ENCODE assay signal across 17 cellular contexts in genomic region chr3:98734737-98735136, GRCh38. TPM values are rescaled to one million over a fixed set of nuclear protein-coding genes. Genes with fewer than 3 reads are reported as not detected.
DNase-seq lines count a peak whose midpoint lies in the region; ATAC-seq, FAIRE-seq and TF ChIP-seq lines count a peak whose summit lies in the region.
"Had no signal": no experiment of that assay in that cellular context is flagged by ENCODE, and none has a peak within 500 bp of the region (broad histone marks: within the 10 kb centered on the region; RNA-seq: fewer than 3 reads in every experiment).

No MANE protein-coding gene starts in this region.

- H3K27me3 ChIP-seq in left ventricle myocardium inferior (ENCODE audit: low read depth) (no peaks in the 10 kb centered on the region), GM12878 (replicated peaks in 1 of 2; ENCODE audit: control insufficient read depth in 2 of 2, insufficient read depth in 2 of 2, low read length in 1 of 2) (no peaks in the 10 kb centered on the region), lower lobe of right lung (ENCODE audit: low read depth) (no peaks in the 10 kb centered on the region), upper lobe of right lung (no peaks in the 10 kb centered on the region), stomach (peaks cover 0 to 30% (median 5%) of the 10 kb centered on the region in 3 donors)
- H3K27me3 ChIP-seq: ascending aorta had no signal

- WGBS in GM12878 (ENCODE audit: insufficient coverage, insufficient replicate concordance, low lambda C conversion rate, missing lambda C conversion rate): 35% methylated on average over 4 of the region's 4 CpGs
- 40 to 79% (median 64%) methylated on average over 4 of the region's 4 CpGs for WGBS in stomach, 5 donors

- ATAC-seq in left cardiac atrium (no peak), GM12878 (no peak), lower lobe of right lung (no peak), upper lobe of right lung (no peak), HG03097 (IDR thresholded peaks at IDR 0.05; ENCODE audit: low FRiP score, unreplicated experiment) (no peak)
- ATAC-seq: sciatic nerve had no signal

- peaks cover 38% of the 10 kb centered on the region for H3K79me2 ChIP-seq in GM12878 (ENCODE audit: control insufficient read depth, insufficient read depth, low read length)

- TF ChIP-seq RAD21 in GM12878 (IDR thresholded peaks at IDR 0.05; ENCODE audit: insufficient read depth, low read depth, low read length): no peak

- H3K4me3 ChIP-seq in left ventricle myocardium inferior: peak overlapping the region; percentile 85
- H3K4me3 ChIP-seq in GM12878: peak overlapping the region; percentile 41
- peak overlapping the region; percentile 85 for H3K4me3 ChIP-seq in lower lobe of right lung
- H3K4me3 ChIP-seq in upper lobe of right lung: peak overlapping the region; percentile 78
- peak overlapping the region in 2 of 4 donors; percentile 64 to 90 for H3K4me3 ChIP-seq in stomach

- no peaks in the 10 kb centered on the region for H3K36me3 ChIP-seq in left ventricle myocardium inferior
- no peaks in the 10 kb centered on the region for H3K36me3 ChIP-seq in GM12878 (ENCODE audit: control insufficient read depth in 2 of 2, insufficient read depth in 2 of 2, low read length in 1 of 2)
- H3K36me3 ChIP-seq in lower lobe of right lung: no peaks in the 10 kb centered on the region
- no peaks in the 10 kb centered on the region for H3K36me3 ChIP-seq in upper lobe of right lung
- H3K36me3 ChIP-seq in stomach: no peaks in the 10 kb centered on the region
- H3K36me3 ChIP-seq: ascending aorta had no signal

- no TSS peak for BruUV-seq in GM12878 (replicated peaks; lab: Mats Ljungman, UMichigan)

- no peak for TF ChIP-seq POLR2A in GM12878 (IDR thresholded peaks at IDR 0.05; ENCODE audit: low read depth, low read length)
- no peak for TF ChIP-seq POLR2A in stomach (IDR thresholded peaks at IDR 0.05)

- intact Hi-C loops in left ventricle myocardium inferior (cut with micrococcal nuclease) (no loop called here), left cardiac atrium (cut with DNase I) (loop anchor here in 1 of 2 donors (10.0 kb wide), 1 partner anchor 50 kb away; no protein-coding TSS in a partner anchor), GM12878 (cut with micrococcal nuclease; ENCODE audit: unreplicated experiment) (loop anchor here (5.0 kb wide), 2 partner anchors 38 to 202 kb away; partner anchors contain the start of gene GPR15), lower lobe of right lung (cut with DNase I) (no loop called here), upper lobe of right lung (cut with DNase I) (no loop called here), stomach (cut with DNase I; ENCODE audit: low total_unique reads) (no loop called here)

- no peak overlapping the region for H2AFZ ChIP-seq in GM12878 (ENCODE audit: control insufficient read depth, low read depth, low read length)

- peak overlapping the region; percentile 73 for H3K4me2 ChIP-seq in GM12878 (ENCODE audit: control insufficient read depth, insufficient read depth)

- FAIRE-seq in GM12878 (lab: Jason Lieb, UNC): no peak

- in situ Hi-C loops in GM12878 (cut with MboI): no loop called here

- H4K20me1 ChIP-seq in GM12878 (ENCODE audit: control insufficient read depth, insufficient read depth): no peaks in the 10 kb centered on the region

- H3K4me1 ChIP-seq in left ventricle myocardium inferior: peaks cover 74% of the 10 kb centered on the region
- H3K4me1 ChIP-seq in GM12878 (ENCODE audit: control insufficient read depth, insufficient read depth, low read length): no peaks in the 10 kb centered on the region
- H3K4me1 ChIP-seq in lower lobe of right lung: peaks cover 16% of the 10 kb centered on the region
- peaks cover 9% of the 10 kb centered on the region for H3K4me1 ChIP-seq in upper lobe of right lung
- peaks cover 10 to 51% (median 34%) of the 10 kb centered on the region in 4 donors for H3K4me1 ChIP-seq in stomach

- DNase-seq in left ventricle myocardium inferior: no peak
- DNase-seq in left cardiac atrium: no peak
- DNase-seq in GM12878 (ENCODE audit: low read depth, low spot score): no peak
- no peak for DNase-seq in lower lobe of right lung
- no peak for DNase-seq in upper lobe of right lung
- DNase-seq in stomach: no peak
- DNase-seq in NCI-H510A (lab: John Stamatoyannopoulos, UW): no peak
- DNase-seq: activated CD4-positive, alpha-beta memory T cell treated with anti-CD3 and anti-CD28 coated beads for 36 hours; effector memory CD4-positive, alpha-beta T cell; islet precursor cell; Kasumi-1; naive B cell; NCI-H1930; SIG-M5 had no signal

- RAD21 ChIA-PET in GM12878 (lab: Charles Lee; ENCODE audit: unreplicated experiment): interaction anchor here (0.6 to 7.4 kb wide), 10 partner anchors 10 to 169 kb away, joined by 3 to 48 read pairs (median 10); no protein-coding TSS in a partner anchor

- CTCF ChIA-PET in GM12878 (lab: Yijun Ruan, JAX): interaction anchor here (1.0 to 1.8 kb wide), 4 partner anchors 13 to 133 kb away, joined by 3 to 6 read pairs (median 6); no protein-coding TSS in a partner anchor

- POLR2A ChIA-PET in GM12878 (lab: Charles Lee): interaction anchor here (1.0 to 5.3 kb wide), 9 partner anchors 10 to 206 kb away, joined by 3 to 43 read pairs (median 3); partner anchors contain the start of gene ST3GAL6

- peak overlapping the region; percentile 11; the same call in 1 of the 2 replicates for H3K9ac ChIP-seq in GM12878 (ENCODE audit: control insufficient read depth, insufficient read depth, low read length)

- no peak for TF ChIP-seq EP300 in GM12878 (IDR thresholded peaks at IDR 0.05; ENCODE audit: borderline replicate concordance in 1 of 2, control insufficient read depth in 1 of 2, low read depth in 2 of 2, low read length in 2 of 2)
- no peak for TF ChIP-seq EP300 in stomach (IDR thresholded peaks at IDR 0.05)

- H3K27ac ChIP-seq in left ventricle myocardium inferior (replicated peaks) (peak overlapping the region; percentile 92), GM12878 (ENCODE audit: control insufficient read depth, insufficient read depth) (no peak overlapping the region), lower lobe of right lung (no peak overlapping the region), upper lobe of right lung (no peak overlapping the region), stomach (no peak overlapping the region)
- H3K27ac ChIP-seq: ascending aorta had no signal

- no peaks in the 10 kb centered on the region for H3K9me3 ChIP-seq in left ventricle myocardium inferior (replicated peaks)
- H3K9me3 ChIP-seq in GM12878 (replicated peaks; ENCODE audit: control insufficient read depth, insufficient read depth, low read length): no peaks in the 10 kb centered on the region
- H3K9me3 ChIP-seq in lower lobe of right lung: no peaks in the 10 kb centered on the region
- no peaks in the 10 kb centered on the region for H3K9me3 ChIP-seq in upper lobe of right lung
- H3K9me3 ChIP-seq in stomach: no peaks in the 10 kb centered on the region
- H3K9me3 ChIP-seq: ascending aorta had no signal

- SMC1A ChIA-PET in GM12878 (lab: Charles Lee; ENCODE audit: uncharacterized antibody, unreplicated experiment): interaction anchor here (1.0 to 4.8 kb wide), 14 partner anchors 9 to 185 kb away, joined by 3 to 51 read pairs (median 7); partner anchors contain the start of gene ST3GAL6

- TF ChIP-seq CTCF in left ventricle myocardium inferior (IDR thresholded peaks at IDR 0.05; ENCODE audit: borderline replicate concordance): no peak
- no peak for TF ChIP-seq CTCF in GM12878 (IDR thresholded peaks at IDR 0.05 in 2 of 3, conservative IDR thresholded peaks at IDR 0.05 in 1 of 3; ENCODE audit: control insufficient read depth in 2 of 3, extremely low read depth in 1 of 3, insufficient read depth in 1 of 3, low read depth in 3 of 3, low read length in 3 of 3)
- TF ChIP-seq CTCF in lower lobe of right lung (IDR thresholded peaks at IDR 0.05): no peak
- TF ChIP-seq CTCF in upper lobe of right lung (IDR thresholded peaks at IDR 0.05): no peak
- no peak for TF ChIP-seq CTCF in stomach (IDR thresholded peaks at IDR 0.05)

TF ChIP-seq in GM12878, 131 proteins besides CTCF, POLR2A, EP300 and RAD21 (continues in another document):
- TF ChIP-seq LARP7 (IDR thresholded peaks at IDR 0.05): no peak

RNA-seq across cellular contexts. Expression of gene ST3GAL6, which starts 28.4 kb away (rescaled TPM):
- total RNA-seq in left ventricle myocardium inferior: 52.5 TPM
- total RNA-seq in left cardiac atrium: 10 to 100 TPM; 22.2 to 36.3 TPM
- total RNA-seq in GM12878 (2013; cell fraction: nucleolus; rRNA removed): 172 and 176 TPM in 2 replicates
- total RNA-seq in GM12878 (2014; rRNA removed): 35.4 and 43.9 TPM in 2 replicates
- 38.6 and 39.2 TPM in 2 replicates for total RNA-seq in GM12878 (2014; rRNA removed; fragmentation: Illumina TruSeq; extraction: Trizol)
- 36.2 TPM in 2 replicates for total RNA-seq in GM12878 (2021)
- polyA plus RNA-seq in GM12878 (2011; ENCODE audit: low read depth): 3.2 TPM
- polyA plus RNA-seq in GM12878 (2011; rRNA removed): 20.2 and 31.3 TPM in 2 replicates
- 6.9 and 9.8 TPM in 2 replicates for polyA plus RNA-seq in GM12878 (2011; cell fraction: cytosol; rRNA removed)
- 21.4 and 27.9 TPM in 2 replicates for polyA plus RNA-seq in GM12878 (2011; cell fraction: nucleus; rRNA removed)
- polyA plus RNA-seq in GM12878 (2012): 6.3 and 11.1 TPM in 2 replicates
- 38.8 and 58.0 TPM in 2 replicates for polyA plus RNA-seq in GM12878 (2014; fragmentation: Illumina TruSeq; extraction: Trizol)
- 10 to 100 TPM; 19.5 to 31.4 TPM for polyA plus RNA-seq in GM12878 (2014; fragmentation: Nextera tagmentation; extraction: Ambion mirVana)
- 32.4 and 41.2 TPM in 2 replicates for polyA plus RNA-seq in GM12878 (2014; rRNA removed)
- polyA plus RNA-seq in GM12878 (2016; fragmentation: Nextera tagmentation; extraction: Ambion mirVana): 10 to 100 TPM; 38.8 to 40.4 TPM
- 10.3 and 13.2 TPM in 2 replicates for polyA minus RNA-seq in GM12878 (2011; rRNA and poly(A)+ RNA removed)
- polyA minus RNA-seq in GM12878 (2011; cell fraction: cytosol; rRNA and poly(A)+ RNA removed): 7.8 and 8.3 TPM in 2 replicates
- polyA minus RNA-seq in GM12878 (2011; cell fraction: nucleus; rRNA and poly(A)+ RNA removed): 25.9 and 40.0 TPM in 2 replicates
- 42.4 TPM for total RNA-seq in lower lobe of right lung
- total RNA-seq in upper lobe of right lung: 29.4 TPM
- total RNA-seq in stomach: 100 to 1,000 TPM in 1 of 5 donors, 10 to 100 TPM in 3, not detected in 1; 13.6 to 129 (median 40.3) TPM
- polyA plus RNA-seq in stomach: 1 to 10 TPM; 5.8 to 7.7 (median 6.1) TPM
- total RNA-seq: activated CD4-positive, alpha-beta memory T cell treated with anti-CD3 and anti-CD28 coated beads for 36 hours had no signal
